In the genomic region with DNA sequence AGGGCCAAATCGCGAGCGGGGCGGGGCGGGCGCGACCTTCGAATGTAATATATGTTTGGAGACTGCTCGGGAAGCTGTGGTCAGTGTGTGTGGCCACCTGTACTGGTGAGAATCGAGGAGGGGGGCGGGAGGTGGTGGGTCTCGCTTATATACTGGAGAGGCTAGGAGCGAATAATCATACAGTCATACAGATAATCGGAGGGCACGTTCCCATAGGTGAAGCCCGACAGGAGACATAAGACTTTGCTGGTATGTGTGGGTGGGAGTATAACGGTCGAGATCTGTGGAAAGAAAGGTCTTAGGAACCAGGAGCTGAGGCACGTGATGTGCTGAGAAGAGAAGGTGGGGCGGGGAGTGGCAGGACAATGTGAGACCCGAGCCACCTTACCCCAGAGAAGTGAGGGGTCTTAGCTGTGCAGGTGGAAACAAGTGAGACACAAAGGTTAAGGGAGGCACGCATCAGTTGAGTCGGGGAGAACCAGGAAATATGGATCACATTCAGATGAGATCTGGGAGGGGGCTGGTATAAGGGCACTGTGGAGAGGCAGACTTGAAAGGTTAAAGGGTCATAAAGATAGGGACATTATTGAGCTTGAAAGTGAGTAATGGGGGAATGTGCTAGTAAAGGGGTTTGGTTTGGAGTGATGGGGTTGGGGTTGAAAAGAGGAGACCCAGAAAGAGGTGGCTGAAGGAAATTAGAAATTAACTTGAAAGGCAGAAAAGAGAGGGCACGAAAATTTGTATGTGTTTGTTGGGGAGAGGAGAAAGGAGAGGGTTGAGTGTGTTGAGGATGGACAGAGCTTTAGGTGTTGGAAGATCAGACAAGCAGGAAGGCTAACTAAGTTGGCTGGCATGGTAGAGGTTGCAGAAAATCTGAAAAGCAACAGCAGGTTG, we compare ENCODE assay signal across 8 cellular contexts. TPM values are rescaled to one million over a fixed set of nuclear protein-coding genes. Genes with fewer than 3 reads are reported as not detected.
DNase-seq lines count a peak whose midpoint lies in the region; ATAC-seq and TF ChIP-seq lines count a peak whose summit lies in the region.

No MANE protein-coding gene starts in this region.

- H3K27me3 ChIP-seq in endodermal cell (ENCODE audit: control insufficient read depth, insufficient read depth, low read length, poor library complexity, severe bottlenecking) (no peaks in the 10 kb centered on the region), osteoblast (ENCODE audit: insufficient read depth, low read length) (no peaks in the 10 kb centered on the region)

- no peaks in the 10 kb centered on the region for H4K20me1 ChIP-seq in OCI-LY7 (ENCODE audit: insufficient read depth, low read length)
- no peaks in the 10 kb centered on the region for H4K20me1 ChIP-seq in osteoblast (ENCODE audit: insufficient read depth, low read length)

- H3K4me3 Mint-ChIP-seq in endodermal cell = peak overlapping the region; percentile 78

- H3K9me3 Mint-ChIP-seq in endodermal cell = no peaks in the 10 kb centered on the region

- no TSS peak for BruUV-seq in OCI-LY7 (replicated peaks; lab: Mats Ljungman, UMichigan)

- H3K4me3 ChIP-seq in OCI-LY7 (ENCODE audit: low read depth, low read length, poor library complexity, severe bottlenecking) (peak overlapping the region; percentile 74), endodermal cell (ENCODE audit: low read length) (peak overlapping the region; percentile 97), osteoblast (ENCODE audit: insufficient read depth, low read length) (peak overlapping the region; percentile 86)

- no peak for DNase-seq in OCI-LY7 (ENCODE audit: low spot score)
- peak; percentile 68 for DNase-seq in endodermal cell
- DNase-seq in osteoblast (ENCODE audit: insufficient read length, low spot score, missing footprints) = peak; percentile 42
- DNase-seq in GM13976 (ENCODE audit: low spot score) = no peak
- no peak for DNase-seq in SHP77 treated with DMSO at 0.1 percent for 48 hours (lab: John Stamatoyannopoulos, UW)

- CTCF ChIA-PET in OCI-LY7 (lab: Charles Lee; ENCODE audit: unreplicated experiment) = no interaction called here

- 5 to 16% methylated on average over 7 to 24 of the region's 24 CpGs for WGBS in endodermal cell (ENCODE audit: insufficient coverage in 1 of 2, insufficient read length in 1 of 2), 2 experiments

- H3K27ac ChIP-seq in OCI-LY7 (ENCODE audit: low read depth, low read length, poor library complexity, severe bottlenecking) (peak overlapping the region; percentile 18), endodermal cell (ENCODE audit: low read depth, low read length) (no peak overlapping the region), osteoblast (ENCODE audit: low read depth, low read length) (peak overlapping the region; percentile 93)

- peaks cover 40% of the 10 kb centered on the region for H3K4me1 Mint-ChIP-seq in endodermal cell

- no peaks in the 10 kb centered on the region for H3K9me2 ChIP-seq in OCI-LY7 (ENCODE audit: insufficient read depth, low read length)

- H3K4me2 ChIP-seq in OCI-LY7 (ENCODE audit: low read length) = peak overlapping the region; percentile 99
- peak overlapping the region; percentile 99 for H3K4me2 ChIP-seq in osteoblast (ENCODE audit: insufficient read depth, low read length)

- H3K36me3 ChIP-seq in OCI-LY7 (ENCODE audit: insufficient read depth, low read length) (peaks cover 27% of the 10 kb centered on the region), endodermal cell (ENCODE audit: control insufficient read depth, insufficient read depth, low read length) (peaks cover 16% of the 10 kb centered on the region), osteoblast (ENCODE audit: insufficient read depth, low read length) (peaks cover 26% of the 10 kb centered on the region)

- POLR2A ChIA-PET in OCI-LY7 (lab: Charles Lee) = interaction anchor here (1.0 to 1.8 kb wide), 3 partner anchors 11 to 17 kb away, joined by 5 to 16 read pairs (median 5); a partner anchor contains a TSS

- peak overlapping the region; percentile 64 for H3K9ac ChIP-seq in endodermal cell (ENCODE audit: extremely low read depth, low read length, poor library complexity, severe bottlenecking)

- H3K27me3 Mint-ChIP-seq in endodermal cell (ENCODE audit: insufficient read depth) = no peaks in the 10 kb centered on the region

- ATAC-seq in HG03045 (IDR thresholded peaks at IDR 0.05; ENCODE audit: unreplicated experiment) (no peak), HG03442 (IDR thresholded peaks at IDR 0.05; ENCODE audit: unreplicated experiment) (no peak)

- H2AFZ ChIP-seq in OCI-LY7 (ENCODE audit: low read length) = peak overlapping the region; percentile 40; the same call in 1 of the 2 replicates
- peak overlapping the region; percentile 87 for H2AFZ ChIP-seq in osteoblast (ENCODE audit: low read length)

- intact Hi-C loops in OCI-LY7 (cut with micrococcal nuclease; ENCODE audit: unreplicated experiment) = loop anchor here (1.0 kb wide), 1 partner anchor 17 kb away; no protein-coding TSS in a partner anchor

- H3K27ac Mint-ChIP-seq in endodermal cell = peak overlapping the region; percentile 98

- TF ChIP-seq POLR2A in GM19193 (IDR thresholded peaks at IDR 0.05; ENCODE audit: extremely low read depth, insufficient read depth, insufficient read length) = peak; percentile 7

- H3K4me1 ChIP-seq in OCI-LY7 (ENCODE audit: insufficient read depth, low read length, poor library complexity, severe bottlenecking) (peaks cover 33% of the 10 kb centered on the region), endodermal cell (ENCODE audit: control insufficient read depth, insufficient read depth, low read length) (no peaks in the 10 kb centered on the region), osteoblast (ENCODE audit: insufficient read depth, low read length) (peaks cover 35% of the 10 kb centered on the region)

- H3K9me3 ChIP-seq in OCI-LY7 (ENCODE audit: low read length) (no peaks in the 10 kb centered on the region), endodermal cell (ENCODE audit: control insufficient read depth, low read length) (no peaks in the 10 kb centered on the region), osteoblast (ENCODE audit: low read depth, low read length) (no peaks in the 10 kb centered on the region)

- H3K36me3 Mint-ChIP-seq in endodermal cell (ENCODE audit: low read depth) = peaks cover 31% of the 10 kb centered on the region

- H3K79me2 ChIP-seq in OCI-LY7 (ENCODE audit: insufficient read depth, low read depth, low read length) (peaks cover 14% of the 10 kb centered on the region; the same call in 1 of the 2 replicates), osteoblast (ENCODE audit: insufficient read depth, low read length) (peaks cover 31% of the 10 kb centered on the region)

- in situ Hi-C loops in GM13976 (cut with MboI; ENCODE audit: low sequenced_read_pairs, unreplicated experiment) = no loop called here

- TF ChIP-seq CTCF in OCI-LY7 (conservative IDR thresholded peaks at IDR 0.05; ENCODE audit: low read length) (no peak), endodermal cell (conservative IDR thresholded peaks at IDR 0.05) (no peak), osteoblast (IDR thresholded peaks at IDR 0.05; ENCODE audit: extremely low read depth, low read depth, low read length) (no peak), GM13976 (IDR thresholded peaks at IDR 0.05; ENCODE audit: borderline replicate concordance, control extremely low read depth, extremely low read depth, insufficient read depth, missing control alignments) (no peak)

RNA-seq across cellular contexts. Expression of a gene that starts 0.6 kb away (rescaled TPM):
- 51.3 and 59.9 TPM in 2 replicates for total RNA-seq in OCI-LY7 (2014; rRNA removed; shearing (Covaris generic))
- total RNA-seq in OCI-LY7 (2022) = 50.6 and 56.1 TPM in 2 replicates
- 10 to 100 TPM; 68.0 to 71.3 TPM for total RNA-seq in endodermal cell
- polyA plus RNA-seq in endodermal cell (2013, experiment 1 of 2) = 114 TPM
- polyA plus RNA-seq in endodermal cell (2013, experiment 2 of 2) = 109 TPM
- 25.3 and 32.9 TPM in 2 replicates for total RNA-seq in osteoblast

RNA-seq across cellular contexts. Expression of a gene that starts 2.9 kb away (rescaled TPM):
- 18.0 and 24.5 TPM in 2 replicates for total RNA-seq in OCI-LY7 (2014; rRNA removed; shearing (Covaris generic))
- total RNA-seq in OCI-LY7 (2022) (28.1 and 30.1 TPM in 2 replicates), endodermal cell (100 to 1,000 TPM; 124 to 147 TPM), osteoblast (17.4 and 19.2 TPM in 2 replicates)
- 126 TPM for polyA plus RNA-seq in endodermal cell (2013, experiment 1 of 2)
- polyA plus RNA-seq in endodermal cell (2013, experiment 2 of 2) = 113 TPM

RNA-seq across cellular contexts. Expression of a gene that starts 5.3 kb away (rescaled TPM):
- total RNA-seq in OCI-LY7 (2014; rRNA removed; shearing (Covaris generic)) = 6.6 and 6.7 TPM in 2 replicates
- total RNA-seq in OCI-LY7 (2022) (26.9 and 29.9 TPM in 2 replicates), endodermal cell (10 to 100 TPM; 29.8 to 35.2 TPM), osteoblast (under 0.01 TPM in 2 replicates)
- 16.4 TPM for polyA plus RNA-seq in endodermal cell (2013, experiment 1 of 2)
- 11.9 TPM for polyA plus RNA-seq in endodermal cell (2013, experiment 2 of 2)

RNA-seq across cellular contexts. Expression of a gene that starts 11.2 kb away (rescaled TPM):
- 23.1 and 23.7 TPM in 2 replicates for total RNA-seq in OCI-LY7 (2014; rRNA removed; shearing (Covaris generic))
- total RNA-seq in OCI-LY7 (2022) (77.3 and 80.5 TPM in 2 replicates), endodermal cell (100 to 1,000 TPM; 246 to 263 TPM), osteoblast (17.4 and 18.6 TPM in 2 replicates)
- polyA plus RNA-seq in endodermal cell (2013, experiment 1 of 2) = 184 TPM
- polyA plus RNA-seq in endodermal cell (2013, experiment 2 of 2) = 171 TPM

RNA-seq across cellular contexts. Expression of a gene that starts 13.6 kb away (rescaled TPM):
- 94.4 and 101 TPM in 2 replicates for total RNA-seq in OCI-LY7 (2014; rRNA removed; shearing (Covaris generic))
- 99.9 and 100 TPM in 2 replicates for total RNA-seq in OCI-LY7 (2022)
- 10 to 100 TPM; 12.9 to 25.0 TPM for total RNA-seq in endodermal cell
- 5.7 TPM for polyA plus RNA-seq in endodermal cell (2013, experiment 1 of 2)
- 6.7 TPM for polyA plus RNA-seq in endodermal cell (2013, experiment 2 of 2)
- total RNA-seq in osteoblast = 0.88 and 1.1 TPM in 2 replicates

Comparison
In these comparisons a context has a peak if more than half of its experiments do, and no peak if none do; other contexts are left out.
1. DNase-seq: peak in endodermal cell (single experiment) and osteoblast (single experiment); none in OCI-LY7 (single experiment), GM13976 (single experiment) and SHP77 treated with DMSO at 0.1 percent for 48 hours (single experiment).
2. Peak in every context shown above with its lines, with median percentiles within 50 percentile points of each other: H3K4me3 ChIP-seq.